Comparison of ENCODE assay signal across 8 cellular contexts in the genomic region with DNA sequence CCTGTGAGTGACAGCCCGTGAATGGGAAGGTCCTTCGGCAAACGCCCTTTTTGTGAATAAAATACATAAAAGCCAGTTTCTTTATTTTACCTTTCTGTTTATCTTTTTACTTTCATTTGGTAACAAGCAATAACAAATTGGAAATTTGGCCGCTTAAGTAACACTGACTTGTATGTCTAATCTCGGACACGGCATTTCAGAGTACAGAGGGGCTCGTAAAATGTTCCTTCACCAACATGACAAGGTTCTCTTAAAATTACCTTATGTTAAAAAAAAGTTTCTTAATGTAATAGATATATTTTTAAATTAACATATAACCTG. TPM values are rescaled to one million over a fixed set of nuclear protein-coding genes. Genes with fewer than 3 reads are reported as not detected.
DNase-seq lines count a peak whose midpoint lies in the region; ATAC-seq and TF ChIP-seq lines count a peak whose summit lies in the region.

No MANE protein-coding gene starts in this region.

- H3K4me1 ChIP-seq in SJSA1 (replicated peaks) (peaks cover 14% of the 10 kb centered on the region), skeletal muscle tissue (ENCODE audit: control insufficient read depth in 3 of 3, insufficient read depth in 3 of 3, low read length in 3 of 3) (peaks cover 3 to 10% (median 6%) of the 10 kb centered on the region in 3 donors)

- no peaks in the 10 kb centered on the region for H3K36me3 ChIP-seq in SJSA1
- H3K36me3 ChIP-seq in skeletal muscle tissue (ENCODE audit: control insufficient read depth in 3 of 3, insufficient read depth in 3 of 3, low read length in 3 of 3): peaks cover 0 to 4% (median 0%) of the 10 kb centered on the region in 3 donors

- H3K27ac ChIP-seq in SJSA1 (peak overlapping the region; percentile 96), skeletal muscle tissue (ENCODE audit: low read depth, low read length) (peak overlapping the region; percentile 87)

- peak overlapping the region; percentile 81 to 89 (median 89) for H3K9ac ChIP-seq in skeletal muscle tissue (ENCODE audit: low read depth in 1 of 3, low read length in 3 of 3)

- ATAC-seq in GM21447 (IDR thresholded peaks at IDR 0.05; ENCODE audit: unreplicated experiment): peak; percentile 2
- no peak for ATAC-seq in HG02970 (IDR thresholded peaks at IDR 0.05; ENCODE audit: low FRiP score, unreplicated experiment)

- H3K27me3 ChIP-seq in SJSA1 (replicated peaks): no peaks in the 10 kb centered on the region
- no peaks in the 10 kb centered on the region for H3K27me3 ChIP-seq in skeletal muscle tissue (ENCODE audit: control insufficient read depth in 3 of 3, insufficient read depth in 3 of 3, low read length in 3 of 3)

- no peak for DNase-seq in SJSA1 (ENCODE audit: low read depth in 1 of 2, low spot score in 2 of 2)
- DNase-seq in fibroblast of the aortic adventitia (ENCODE audit: low read depth): no peak
- no peak for DNase-seq in activated CD4-positive, CD25-positive, alpha-beta regulatory T cell treated with anti-CD3 and anti-CD28 coated beads, Interleukin-2, amount 50 U/mL, for 72 hours
- no peak for DNase-seq in NCI-H1105 (lab: John Stamatoyannopoulos, UW)
- DNase-seq in NCI-H524 (lab: John Stamatoyannopoulos, UW): no peak

- TF ChIP-seq CTCF in fibroblast of the aortic adventitia (IDR thresholded peaks at IDR 0.05; ENCODE audit: insufficient read depth, low read length): no peak

- H3K9me3 ChIP-seq in SJSA1 (replicated peaks) (peaks cover 7% of the 10 kb centered on the region; the same call in 1 of the 2 replicates), skeletal muscle tissue (ENCODE audit: control insufficient read depth in 3 of 3, low read length in 3 of 3) (peaks cover 0 to 8% (median under 1%) of the 10 kb centered on the region in 3 donors)

- H3K4me3 ChIP-seq in SJSA1 (peak overlapping the region; percentile 83), fibroblast of the aortic adventitia (ENCODE audit: low read depth, low read length) (peak overlapping the region; percentile 70), skeletal muscle tissue (ENCODE audit: low read length in 3 of 3) (peak overlapping the region; percentile 69 to 84 (median 77))

RNA-seq across cellular contexts. Expression of gene NEMP2, which starts 0.6 kb away (rescaled TPM):
- total RNA-seq in SJSA1 (2014; rRNA removed; shearing (Covaris generic)): 16.7 and 16.9 TPM in 2 replicates
- total RNA-seq in fibroblast of the aortic adventitia (ENCODE audit: low replicate concordance) (8.1 and 11.7 TPM in 2 replicates), skeletal muscle tissue (7.8 TPM)
